ENCODE assay signal across 1 cellular context in genomic region chr3:5187152-5187919, GRCh38.
TF ChIP-seq lines count a peak whose summit lies in the region.

Gene EDEM1 (plus strand): TSS chr3:5187707. CDS start chr3:5187806, 99 bp downstream.

TF ChIP-seq in H1, 55 proteins besides CTCF, POLR2A, EP300 and RAD21:
- TF ChIP-seq ATF2 (IDR thresholded peaks at IDR 0.05; ENCODE audit: low read length), result no peak
- no peak for TF ChIP-seq RNF2 (IDR thresholded peaks at IDR 0.05; ENCODE audit: borderline replicate concordance, low read depth, low read length, missing control alignments, poor library complexity, severe bottlenecking)
- no peak for TF ChIP-seq TAF7 (optimal IDR thresholded peaks at IDR 0.05; ENCODE audit: borderline replicate concordance, low read depth, low read length)
- TF ChIP-seq ATF3 (IDR thresholded peaks at IDR 0.05; ENCODE audit: insufficient read depth, low read depth, low read length), result no peak
- TF ChIP-seq TCF12 (IDR thresholded peaks at IDR 0.05; ENCODE audit: low read depth, low read length), result no peak
- peak in 1 of 2 experiments; percentile 84; a peak in 1 of 4 replicates for TF ChIP-seq HDAC2 (IDR thresholded peaks at IDR 0.05; ENCODE audit: borderline replicate concordance in 1 of 2, low read depth in 2 of 2, low read length in 2 of 2)
- TF ChIP-seq NANOG (IDR thresholded peaks at IDR 0.05; ENCODE audit: insufficient read depth, low read depth, low read length, poor library complexity, severe bottlenecking), result no peak
- no peak for TF ChIP-seq CHD1 (IDR thresholded peaks at IDR 0.05; ENCODE audit: low read depth, low read length)
- no peak for TF ChIP-seq NRF1 (IDR thresholded peaks at IDR 0.05; ENCODE audit: low read depth, low read length)
- TF ChIP-seq SUZ12 (IDR thresholded peaks at IDR 0.05; ENCODE audit: low read length), result no peak
- no peak for TF ChIP-seq SIRT6 (IDR thresholded peaks at IDR 0.05; ENCODE audit: low read length)
- TF ChIP-seq CBX8 (IDR thresholded peaks at IDR 0.05; ENCODE audit: borderline replicate concordance, low read depth, low read length), result no peak
- no peak for TF ChIP-seq GABPA (IDR thresholded peaks at IDR 0.05; ENCODE audit: borderline replicate concordance, insufficient read depth, low read length)
- no peak for TF ChIP-seq BCL11A (IDR thresholded peaks at IDR 0.05; ENCODE audit: low read depth in 2 of 2, low read length in 2 of 2)
- TF ChIP-seq JUN (IDR thresholded peaks at IDR 0.05; ENCODE audit: low read depth, low read length), result no peak
- TF ChIP-seq FOSL1 (IDR thresholded peaks at IDR 0.05; ENCODE audit: insufficient read depth, low read depth, low read length), result no peak
- no peak for TF ChIP-seq SP2 (IDR thresholded peaks at IDR 0.05; ENCODE audit: low read length)
- peak; percentile 51; the same call in 1 of the 2 replicates for TF ChIP-seq YY1 (IDR thresholded peaks at IDR 0.05; ENCODE audit: low read depth, low read length)
- no peak for TF ChIP-seq HDAC6 (IDR thresholded peaks at IDR 0.05; ENCODE audit: low read depth, low read length)
- peak; percentile 98 for TF ChIP-seq ASH2L (IDR thresholded peaks at IDR 0.05; ENCODE audit: low read length)
- TF ChIP-seq GTF2F1 (IDR thresholded peaks at IDR 0.05; ENCODE audit: borderline replicate concordance, low read depth, low read length), result no peak
- TF ChIP-seq KDM4A (IDR thresholded peaks at IDR 0.05; ENCODE audit: low read depth, low read length, severe bottlenecking), result peak; percentile 87
- TF ChIP-seq SP1 (IDR thresholded peaks at IDR 0.05; ENCODE audit: low read depth, low read length), result 0 out of 2 replicates have a peak, but pooled peaks have one; percentile 28
- TF ChIP-seq KDM1A (IDR thresholded peaks at IDR 0.05; ENCODE audit: borderline replicate concordance, low read length), result no peak
- peak in 1 of 2 experiments; percentile 17; a peak in 1 of 4 replicates for TF ChIP-seq SIN3A (conservative IDR thresholded peaks at IDR 0.05 in 1 of 2, IDR thresholded peaks at IDR 0.05 in 1 of 2; ENCODE audit: low read depth in 1 of 2, low read length in 2 of 2)
- TF ChIP-seq CEBPB (IDR thresholded peaks at IDR 0.05; ENCODE audit: low read depth, low read length), result no peak
- TF ChIP-seq TEAD4 (IDR thresholded peaks at IDR 0.05; ENCODE audit: low read depth, low read length), result no peak
- TF ChIP-seq POU5F1 (IDR thresholded peaks at IDR 0.05; ENCODE audit: low read depth, low read length), result no peak
- no peak for TF ChIP-seq MAFK (IDR thresholded peaks at IDR 0.05; ENCODE audit: low read depth, low read length)
- no peak for TF ChIP-seq SAP30 (IDR thresholded peaks at IDR 0.05; ENCODE audit: insufficient read depth, insufficient replicate concordance, low read length)
- TF ChIP-seq TAF1 (IDR thresholded peaks at IDR 0.05; ENCODE audit: low read depth, low read length), result peak; percentile 19; the same call in 1 of the 2 replicates
- peak; percentile 72 for TF ChIP-seq MAX (IDR thresholded peaks at IDR 0.05)
- TF ChIP-seq RBBP5 (IDR thresholded peaks at IDR 0.05; ENCODE audit: borderline replicate concordance, low read depth, low read length), result peak; percentile 57; the same call in 1 of the 2 replicates
- no peak for TF ChIP-seq BRCA1 (IDR thresholded peaks at IDR 0.05; ENCODE audit: low read depth, low read length)
- TF ChIP-seq, protein P1, sequence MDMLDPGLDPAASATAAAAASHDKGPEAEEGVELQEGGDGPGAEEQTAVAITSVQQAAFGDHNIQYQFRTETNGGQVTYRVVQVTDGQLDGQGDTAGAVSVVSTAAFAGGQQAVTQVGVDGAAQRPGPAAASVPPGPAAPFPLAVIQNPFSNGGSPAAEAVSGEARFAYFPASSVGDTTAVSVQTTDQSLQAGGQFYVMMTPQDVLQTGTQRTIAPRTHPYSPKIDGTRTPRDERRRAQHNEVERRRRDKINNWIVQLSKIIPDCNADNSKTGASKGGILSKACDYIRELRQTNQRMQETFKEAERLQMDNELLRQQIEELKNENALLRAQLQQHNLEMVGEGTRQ (IDR thresholded peaks at IDR 0.05; ENCODE audit: low read length), result no peak
- peak; percentile 74; the same call in 1 of the 2 replicates for TF ChIP-seq EGR1 (IDR thresholded peaks at IDR 0.05; ENCODE audit: borderline replicate concordance, low read depth, low read length)
- peak; percentile 73; the same call in 1 of the 2 replicates for TF ChIP-seq PHF8 (conservative IDR thresholded peaks at IDR 0.05; ENCODE audit: low read depth, low read length)
- TF ChIP-seq RXRA (IDR thresholded peaks at IDR 0.05; ENCODE audit: insufficient read depth, low read depth, low read length), result no peak
- 0 out of 2 replicates have a peak, but pooled peaks have one; percentile 31 for TF ChIP-seq CREB1 (IDR thresholded peaks at IDR 0.05)
- TF ChIP-seq TBP (IDR thresholded peaks at IDR 0.05; ENCODE audit: low read depth, low read length), result 0 out of 2 replicates have a peak, but pooled peaks have one; percentile 38
- TF ChIP-seq CHD2 (IDR thresholded peaks at IDR 0.05; ENCODE audit: low read length), result no peak
- no peak for TF ChIP-seq EZH2 (IDR thresholded peaks at IDR 0.05; ENCODE audit: low read depth, low read length, severe bottlenecking)
- TF ChIP-seq CBX5 (IDR thresholded peaks at IDR 0.05; ENCODE audit: low read depth, low read length), result no peak
- no peak for TF ChIP-seq SP4 (IDR thresholded peaks at IDR 0.05; ENCODE audit: low read length)
- no peak for TF ChIP-seq SIX5 (IDR thresholded peaks at IDR 0.05; ENCODE audit: low read depth, low read length)
- TF ChIP-seq CTBP2 (IDR thresholded peaks at IDR 0.05; ENCODE audit: borderline replicate concordance, insufficient read depth, insufficient read length, low read length), result no peak
- TF ChIP-seq CHD7 (IDR thresholded peaks at IDR 0.05; ENCODE audit: insufficient replicate concordance, low read length), result no peak
- TF ChIP-seq E2F6 (IDR thresholded peaks at IDR 0.05), result peak; percentile 89
- TF ChIP-seq BACH1 (IDR thresholded peaks at IDR 0.05; ENCODE audit: low read length), result peak; percentile 75
- no peak for TF ChIP-seq JUND (IDR thresholded peaks at IDR 0.05; ENCODE audit: low read length)
- TF ChIP-seq KDM5A (IDR thresholded peaks at IDR 0.05; ENCODE audit: low read length), result no peak
- no peak for TF ChIP-seq RFX5 (IDR thresholded peaks at IDR 0.05; ENCODE audit: borderline replicate concordance, low read depth, low read length)
- TF ChIP-seq SRF (IDR thresholded peaks at IDR 0.05; ENCODE audit: low read depth, low read length), result no peak
- no peak for TF ChIP-seq ZNF274 (IDR thresholded peaks at IDR 0.05; ENCODE audit: borderline replicate concordance, extremely low read depth, low read length)
- peak; percentile 8; the same call in 1 of the 2 replicates for TF ChIP-seq POLR2AphosphoS5 (IDR thresholded peaks at IDR 0.05; ENCODE audit: low read depth, low read length)
